In genomic region chr2:226799976-226800940, GRCh38 we compare ENCODE assay signal across 8 cellular contexts. TPM values are rescaled to one million over a fixed set of nuclear protein-coding genes. Genes with fewer than 3 reads are reported as not detected.
A peak's percentile ranks its signal among the peaks of the same experiment; 100 is the strongest.
DNase-seq lines count a peak whose midpoint lies in the region; ATAC-seq and TF ChIP-seq lines count a peak whose summit lies in the region.

No MANE protein-coding gene starts in this region.

- H3K4me1 ChIP-seq in Panc1 (ENCODE audit: control insufficient read depth, insufficient read depth, low read length), result peaks cover 14% of the 10 kb centered on the region
- peaks cover 23% of the 10 kb centered on the region for H3K4me1 ChIP-seq in effector memory CD4-positive, alpha-beta T cell (ENCODE audit: control insufficient read depth, insufficient read depth, low read length, poor library complexity, severe bottlenecking)

- TF ChIP-seq CTCF in Panc1 (IDR thresholded peaks at IDR 0.05), result peak; percentile 72

- POLR2A ChIA-PET in Panc1 (lab: Charles Lee), result interaction anchor here (0.7 kb wide), 1 partner anchor 569 kb away, joined by 8 read pairs; no protein-coding TSS in a partner anchor

- H3K27me3 ChIP-seq in Panc1 (ENCODE audit: control insufficient read depth, insufficient read depth, low read length), result no peaks in the 10 kb centered on the region
- H3K27me3 ChIP-seq in effector memory CD4-positive, alpha-beta T cell (replicated peaks; ENCODE audit: control insufficient read depth, insufficient read depth, low read length, poor library complexity, severe bottlenecking), result no peaks in the 10 kb centered on the region

- intact Hi-C loops in Panc1 (cut with micrococcal nuclease; ENCODE audit: unreplicated experiment), result loop anchor here (2.0 to 10.0 kb wide), 6 partner anchors 307 to 1131 kb away; no protein-coding TSS in a partner anchor

- TSS peak; percentile 53 for BruUV-seq in Panc1 (replicated peaks; lab: Mats Ljungman, UMichigan)

- in situ Hi-C loops in Panc1 (cut with HindIII; ENCODE audit: low pct_unique_long_range_greater_than_20kb, low sequenced_read_pairs), result no loop called here

- peak overlapping the region; percentile 96 for H3K27ac ChIP-seq in Panc1 (ENCODE audit: low read length)
- H3K27ac ChIP-seq in effector memory CD4-positive, alpha-beta T cell (ENCODE audit: insufficient read depth, low read length, poor library complexity, severe bottlenecking), result no peak overlapping the region

- peak; percentile 15 for DNase-seq in NCI-H2029 (lab: John Stamatoyannopoulos, UW)
- no peak for DNase-seq in NCI-H2029 treated with DMSO at 0.1 percent for 48 hours (lab: John Stamatoyannopoulos, UW)
- no peak for DNase-seq in Panc1 (ENCODE audit: low read depth, low spot score)
- no peak for DNase-seq in effector memory CD4-positive, alpha-beta T cell
- DNase-seq in midbrain (lab: John Stamatoyannopoulos, UW), result peak; percentile 47
- peak; percentile 61 for DNase-seq in ureter (ENCODE audit: low spot score)
- DNase-seq in germinal center (ENCODE audit: low spot score), result no peak

- peak overlapping the region; percentile 73 for H3K4me3 ChIP-seq in Panc1 (ENCODE audit: low read depth in 2 of 2, low read length in 2 of 2)
- peak overlapping the region; percentile 29 for H3K4me3 ChIP-seq in effector memory CD4-positive, alpha-beta T cell (ENCODE audit: insufficient read depth, low read depth, low read length, poor library complexity, severe bottlenecking)

- ATAC-seq in Panc1 (peak; percentile 14), GM21367 (IDR thresholded peaks at IDR 0.05; ENCODE audit: unreplicated experiment) (no peak)

- CTCF ChIA-PET in Panc1 (lab: Charles Lee), result interaction anchor here (0.8 to 2.2 kb wide), 2 partner anchors 28 to 1135 kb away, joined by 9 to 11 read pairs; no protein-coding TSS in a partner anchor

- no peaks in the 10 kb centered on the region for H3K9me3 ChIP-seq in Panc1 (ENCODE audit: control insufficient read depth, insufficient read depth, low read depth, low read length)
- no peaks in the 10 kb centered on the region for H3K9me3 ChIP-seq in effector memory CD4-positive, alpha-beta T cell (ENCODE audit: control insufficient read depth, low read length)

- H3K36me3 ChIP-seq in Panc1 (ENCODE audit: control insufficient read depth, insufficient read depth, low read length), result no peaks in the 10 kb centered on the region
- no peaks in the 10 kb centered on the region for H3K36me3 ChIP-seq in effector memory CD4-positive, alpha-beta T cell (ENCODE audit: control insufficient read depth, insufficient read depth, low read length)

RNA-seq across cellular contexts. Expression of gene IRS1, which starts 0.6 kb away (rescaled TPM):
- total RNA-seq in Panc1 (2021; ENCODE audit: unreplicated experiment) (27.3 TPM), ureter (40.0 TPM)
- 19.6 TPM for polyA plus RNA-seq in Panc1 (2012; ENCODE audit: insufficient read length)

RNA-seq across cellular contexts. Expression of gene RHBDD1, which starts 35.6 kb away (rescaled TPM):
- total RNA-seq in Panc1 (2021; ENCODE audit: unreplicated experiment) (25.3 TPM), ureter (78.5 TPM)
- 11.6 TPM for polyA plus RNA-seq in Panc1 (2012; ENCODE audit: insufficient read length)

Comparison
In these comparisons a context has a peak if more than half of its experiments do, and no peak if none do; other contexts are left out.
1. DNase-seq: peak in NCI-H2029 (single experiment), midbrain (single experiment) and ureter (single experiment); none in NCI-H2029 treated with DMSO at 0.1 percent for 48 hours (single experiment), Panc1 (single experiment), effector memory CD4-positive, alpha-beta T cell (0 of 3) and germinal center (single experiment).